17 cellular contexts compared by ENCODE assay signal in genomic region chr17:29212681-29213121, GRCh38. TPM values are rescaled to one million over a fixed set of nuclear protein-coding genes. Genes with fewer than 3 reads are reported as not detected.
DNase-seq lines count a peak whose midpoint lies in the region; ATAC-seq and TF ChIP-seq lines count a peak whose summit lies in the region.
"Had no signal": no experiment of that assay in that cellular context is flagged by ENCODE, and none has a peak within 500 bp of the region (broad histone marks: within the 10 kb centered on the region; RNA-seq: fewer than 3 reads in every experiment).

No MANE protein-coding gene starts in this region.

- intact Hi-C loops in adrenal gland (cut with DNase I) (loop anchor here in 1 of 2 donors (10.0 kb wide), 1 partner anchor 88 kb away; no protein-coding TSS in a partner anchor), posterior cingulate gyrus (cut with DNase I) (no loop called here)

- peaks cover 2% of the 10 kb centered on the region for H3K27me3 Mint-ChIP-seq in activated T-cell treated with anti-CD3 and anti-CD28 coated beads, Interleukin-2, amount 50 U/mL, for 4 hours (ENCODE audit: low read depth)
- H3K27me3 Mint-ChIP-seq: activated CD4-positive, alpha-beta T cell treated with anti-CD3 and anti-CD28 coated beads for 36 hours; activated naive CD8-positive, alpha-beta T cell; CD4-positive, CD25-positive, alpha-beta regulatory T cell had no signal

- no peak overlapping the region for H3K4me3 ChIP-seq in adrenal gland
- H3K4me3 ChIP-seq in foreskin fibroblast (ENCODE audit: low read depth in 1 of 2, low read length in 2 of 2) = no peak overlapping the region

- H3K4me1 ChIP-seq in adrenal gland (replicated peaks in 1 of 2) = no peaks in the 10 kb centered on the region

- no peaks in the 10 kb centered on the region for H3K9me3 ChIP-seq in adrenal gland (replicated peaks in 1 of 3)

- no peaks in the 10 kb centered on the region for H3K36me3 Mint-ChIP-seq in activated T-cell treated with anti-CD3 and anti-CD28 coated beads, Interleukin-2, amount 50 U/mL, for 4 hours (ENCODE audit: insufficient read depth)
- H3K36me3 Mint-ChIP-seq: activated naive CD8-positive, alpha-beta T cell; CD4-positive, CD25-positive, alpha-beta regulatory T cell had no signal

- H3K36me3 ChIP-seq in adrenal gland (replicated peaks in 1 of 2) = no peaks in the 10 kb centered on the region

- TF ChIP-seq CTCF in adrenal gland (IDR thresholded peaks at IDR 0.05) (no peak), foreskin fibroblast (IDR thresholded peaks at IDR 0.05; ENCODE audit: low read depth, low read length) (no peak)

- H3K4me3 Mint-ChIP-seq in activated T-cell treated with anti-CD3 and anti-CD28 coated beads, Interleukin-2, amount 50 U/mL, for 4 hours = no peak overlapping the region
- H3K4me3 Mint-ChIP-seq: activated CD4-positive, alpha-beta T cell treated with anti-CD3 and anti-CD28 coated beads for 36 hours; activated naive CD8-positive, alpha-beta T cell; CD4-positive, CD25-positive, alpha-beta regulatory T cell; T-helper 2 cell treated with Interferon-gamma antibody and Interleukin-4, amounts not matched to agents 5 μg/mL and 100 μg/mL, for 36 hours had no signal

- no peaks in the 10 kb centered on the region for H3K9me3 Mint-ChIP-seq in activated T-cell treated with anti-CD3 and anti-CD28 coated beads, Interleukin-2, amount 50 U/mL, for 4 hours
- H3K9me3 Mint-ChIP-seq: T-helper 2 cell treated with Interferon-gamma antibody and Interleukin-4, amounts not matched to agents 5 μg/mL and 100 μg/mL, for 36 hours had no signal

- H3K27me3 ChIP-seq in adrenal gland = no peaks in the 10 kb centered on the region

- H3K4me1 Mint-ChIP-seq in activated T-cell treated with anti-CD3 and anti-CD28 coated beads, Interleukin-2, amount 50 U/mL, for 4 hours (ENCODE audit: low read depth) = no peaks in the 10 kb centered on the region
- H3K4me1 Mint-ChIP-seq: activated CD4-positive, alpha-beta T cell treated with anti-CD3 and anti-CD28 coated beads for 36 hours; CD4-positive, CD25-positive, alpha-beta regulatory T cell had no signal

- no peak for ATAC-seq in stimulated activated naive CD8-positive, alpha-beta T cell treated with anti-CD3 and anti-CD28 coated beads, Interleukin-15, Interleukin-2, amounts not matched to agents 100 U/mL and 50 U/mL, for 24 hours
- ATAC-seq in activated T-cell treated with anti-CD3 and anti-CD28 coated beads, Interleukin-2, amount 50 U/mL, for 4 hours = no peak
- ATAC-seq in GM21723 (IDR thresholded peaks at IDR 0.05; ENCODE audit: unreplicated experiment) (no peak), GM21825 (IDR thresholded peaks at IDR 0.05; ENCODE audit: unreplicated experiment) (no peak)
- ATAC-seq: activated CD4-positive, alpha-beta T cell treated with anti-CD3 and anti-CD28 coated beads for 36 hours had no signal

- TF ChIP-seq POLR2A in adrenal gland (IDR thresholded peaks at IDR 0.05) = no peak

- WGBS in adrenal gland, 4 donors = 46 to 65% (median 64%) methylated on average over 5 of the region's 5 CpGs

- peak overlapping the region in 1 of 5 donors; percentile 34 for H3K27ac ChIP-seq in adrenal gland

- DNase-seq in COLO829 (ENCODE audit: low spot score) = peak; percentile 66
- DNase-seq in adrenal gland = peak in 4 of 7 donors; percentile 26 to 40 (median 38)
- peak; percentile 50 to 77 for DNase-seq in foreskin fibroblast
- DNase-seq in posterior cingulate gyrus = peak in 8 of 10 donors; percentile 38 to 95 (median 70)
- DNase-seq in stimulated activated naive CD8-positive, alpha-beta T cell treated with anti-CD3 and anti-CD28 coated beads, Interleukin-15, Interleukin-2, amounts not matched to agents 100 U/mL and 50 U/mL, for 24 hours = no peak
- no peak for DNase-seq in activated T-cell treated with anti-CD3 and anti-CD28 coated beads, Interleukin-2, amount 50 U/mL, for 4 hours
- DNase-seq: activated CD4-positive, alpha-beta T cell treated with anti-CD3 and anti-CD28 coated beads for 36 hours; CD4-positive, CD25-positive, alpha-beta regulatory T cell; MV-4-11 had no signal

RNA-seq across cellular contexts. Expression of gene MYO18A, which starts 32.5 kb away (rescaled TPM):
- total RNA-seq in adrenal gland = 10 to 100 TPM; 27.0 to 59.0 (median 40.9) TPM
- 10 to 100 TPM; 24.7 to 95.6 (median 42.3) TPM for polyA plus RNA-seq in adrenal gland
- 10 to 100 TPM; 24.2 to 24.3 (median 24.2) TPM for total RNA-seq in activated T-cell treated with anti-CD3 and anti-CD28 coated beads, Interleukin-2, amount 50 U/mL, for 4 hours

RNA-seq across cellular contexts. Expression of gene CRYBA1, which starts 34.0 kb away (rescaled TPM):
- not detected for total RNA-seq in adrenal gland
- not detected for polyA plus RNA-seq in adrenal gland
- total RNA-seq in activated T-cell treated with anti-CD3 and anti-CD28 coated beads, Interleukin-2, amount 50 U/mL, for 4 hours = not detected
- total RNA-seq: activated CD4-positive, alpha-beta T cell treated with anti-CD3 and anti-CD28 coated beads for 36 hours; CD4-positive, CD25-positive, alpha-beta regulatory T cell; chondrocyte; mucosa of gallbladder; posterior vena cava had no signal
- polyA plus RNA-seq: CD4-positive, CD25-positive, alpha-beta regulatory T cell; fibroblast of lung had no signal

Comparison
In these comparisons a context has a peak if more than half of its experiments do, and no peak if none do; other contexts are left out.
1. DNase-seq: peak in COLO829 (single experiment), adrenal gland (4 of 7), foreskin fibroblast (2 of 2) and posterior cingulate gyrus (8 of 10); none in stimulated activated naive CD8-positive, alpha-beta T cell treated with anti-CD3 and anti-CD28 coated beads, Interleukin-15, Interleukin-2, amounts not matched to agents 100 U/mL and 50 U/mL, for 24 hours (single experiment) and activated T-cell treated with anti-CD3 and anti-CD28 coated beads, Interleukin-2, amount 50 U/mL, for 4 hours (single experiment).